ENCODE assay signal across 12 cellular contexts in genomic region chr2:70870790-70871189, GRCh38. TPM values are rescaled to one million over a fixed set of nuclear protein-coding genes. Genes with fewer than 3 reads are reported as not detected.
"Had no signal": no experiment of that assay in that cellular context is flagged by ENCODE, and none has a peak within 500 bp of the region (broad histone marks: within the 10 kb centered on the region; RNA-seq: fewer than 3 reads in every experiment).

No MANE protein-coding gene starts in this region.

- H3K4me1 ChIP-seq: colonic mucosa had no signal

- H3K9me3 ChIP-seq: body of pancreas, colonic mucosa, esophagus muscularis mucosa, neutrophil, tibial artery, vagina had no signal

- FAIRE-seq: islet of Langerhans had no signal

- H3K4me3 ChIP-seq: body of pancreas, colonic mucosa, tibial artery, vagina had no signal

- H3K27me3 ChIP-seq: body of pancreas, vagina had no signal

- H3K36me3 ChIP-seq: colonic mucosa, esophagus muscularis mucosa, neutrophil, tibial artery, vagina had no signal

- H3K27ac ChIP-seq: body of pancreas, colonic mucosa, esophagus muscularis mucosa, neutrophil, tibial artery, vagina had no signal

RNA-seq across cellular contexts. Expression of gene VAX2, which starts 29.6 kb away (rescaled TPM):
- total RNA-seq: colonic mucosa; mononuclear cell; naive thymus-derived CD4-positive, alpha-beta T cell; vagina had no signal
- polyA plus RNA-seq: mammary epithelial cell; naive thymus-derived CD4-positive, alpha-beta T cell had no signal

RNA-seq across cellular contexts. Expression of gene CD207, which starts 35.2 kb away (rescaled TPM):
- total RNA-seq: body of pancreas, mammary epithelial cell, subcutaneous adipose tissue had no signal
- polyA plus RNA-seq: mammary epithelial cell; naive thymus-derived CD4-positive, alpha-beta T cell had no signal

RNA-seq across cellular contexts. Expression of gene CLEC4F, which starts 50.4 kb away (rescaled TPM):
- total RNA-seq: mammary epithelial cell, skeletal muscle tissue had no signal
- polyA plus RNA-seq: mammary epithelial cell; naive thymus-derived CD4-positive, alpha-beta T cell had no signal
